1 cellular context compared by ENCODE assay signal in genomic region chr9:129348890-129349570, GRCh38.
TF ChIP-seq lines count a peak whose summit lies in the region.

No MANE protein-coding gene starts in this region.

TF ChIP-seq in A549, 52 proteins besides CTCF, POLR2A, EP300 and RAD21:
- no peak for TF ChIP-seq KDM5A (IDR thresholded peaks at IDR 0.05)
- TF ChIP-seq HMGXB4 (CRISPR knock-in tag; IDR thresholded peaks at IDR 0.05; ENCODE audit: borderline replicate concordance) = no peak
- TF ChIP-seq BHLHE40 (IDR thresholded peaks at IDR 0.05; ENCODE audit: low read depth, low read length) = no peak
- TF ChIP-seq ESRRA (IDR thresholded peaks at IDR 0.05; ENCODE audit: borderline replicate concordance, low read length) = no peak
- TF ChIP-seq FOSL2 (IDR thresholded peaks at IDR 0.05) = no peak
- TF ChIP-seq FOSL2 (CRISPR knock-in tag; IDR thresholded peaks at IDR 0.05) = no peak
- no peak for TF ChIP-seq MAFK (IDR thresholded peaks at IDR 0.05; ENCODE audit: partially characterized antibody)
- no peak for TF ChIP-seq HOXB13 (CRISPR knock-in tag; IDR thresholded peaks at IDR 0.05; ENCODE audit: low read depth)
- TF ChIP-seq EHMT2 (IDR thresholded peaks at IDR 0.05; ENCODE audit: low read depth) = no peak
- TF ChIP-seq EHF (CRISPR knock-in tag; IDR thresholded peaks at IDR 0.05) = no peak
- no peak for TF ChIP-seq RNF2 (IDR thresholded peaks at IDR 0.05; ENCODE audit: borderline replicate concordance, low read depth)
- no peak for TF ChIP-seq SREBF2 (IDR thresholded peaks at IDR 0.05)
- TF ChIP-seq ZNF302 (CRISPR knock-in tag; IDR thresholded peaks at IDR 0.05) = no peak
- TF ChIP-seq RCOR1 (IDR thresholded peaks at IDR 0.05; ENCODE audit: low read depth, low read length) = no peak
- no peak for TF ChIP-seq PBX3 (IDR thresholded peaks at IDR 0.05)
- TF ChIP-seq CHD4 (IDR thresholded peaks at IDR 0.05; ENCODE audit: borderline replicate concordance) = no peak
- no peak for TF ChIP-seq GATA3 (IDR thresholded peaks at IDR 0.05; ENCODE audit: borderline replicate concordance)
- TF ChIP-seq JUN (IDR thresholded peaks at IDR 0.05) = no peak
- TF ChIP-seq NPAS2 (CRISPR knock-in tag; IDR thresholded peaks at IDR 0.05; ENCODE audit: borderline replicate concordance) = no peak
- TF ChIP-seq NFE2L2 (conservative IDR thresholded peaks at IDR 0.05; ENCODE audit: low read length) = no peak
- TF ChIP-seq KDM1A (IDR thresholded peaks at IDR 0.05; ENCODE audit: low read depth) = no peak
